8 cellular contexts compared by ENCODE assay signal in genomic region chr14:34139160-34140121, GRCh38.
DNase-seq lines count a peak whose midpoint lies in the region; FAIRE-seq and TF ChIP-seq lines count a peak whose summit lies in the region.
"Not testable (repeated sequence)": the region's sequence is repeated elsewhere in the genome, so short reads cannot be mapped to it uniquely, and the experiment has no call there.

No MANE protein-coding gene starts in this region.

- not testable (repeated sequence) for H3K9me3 ChIP-seq in MG63; small intestine (ENCODE audit: control insufficient read depth, low read depth)

- not testable (repeated sequence) for TF ChIP-seq CTCF in choroid plexus epithelial cell (conservative IDR thresholded peaks at IDR 0.05; ENCODE audit: low read depth, low read length)

- H4K8ac ChIP-seq in mesendoderm (ENCODE audit: low read depth, low read length), result not testable (repeated sequence)

- H4K5ac ChIP-seq in mesendoderm (ENCODE audit: low read length), result not testable (repeated sequence)

- not testable (repeated sequence) for H3K9ac ChIP-seq in mesendoderm (ENCODE audit: low read length)

- not testable (repeated sequence) for FAIRE-seq in small intestine (lab: Jason Lieb, UNC)

- not testable (repeated sequence) for H2BK5ac ChIP-seq in mesendoderm (ENCODE audit: low read length)

- H3K18ac ChIP-seq in mesendoderm (ENCODE audit: low read length), result not testable (repeated sequence)

- H2BK120ac ChIP-seq in mesendoderm (ENCODE audit: low read depth, low read length), result not testable (repeated sequence)

- H3K79me1 ChIP-seq in mesendoderm (ENCODE audit: low read length), result not testable (repeated sequence)

- H3K4me3 ChIP-seq in MG63; choroid plexus epithelial cell (ENCODE audit: low read depth, low read length); mesendoderm (ENCODE audit: low read length); small intestine (ENCODE audit: low read depth in 1 of 2, low read length in 2 of 2): not testable (repeated sequence)

- not testable (repeated sequence) for H3K79me2 ChIP-seq in mesendoderm (ENCODE audit: control insufficient read depth, insufficient read depth, low read length)

- H3K23ac ChIP-seq in mesendoderm (ENCODE audit: low read length), result not testable (repeated sequence)

- H3K27me3 ChIP-seq in MG63; mesendoderm (ENCODE audit: insufficient read depth, low read length, poor library complexity); small intestine (ENCODE audit: control insufficient read depth in 2 of 2, insufficient read depth in 2 of 2, low read length in 2 of 2): not testable (repeated sequence)

- H3K56ac ChIP-seq in mesendoderm (ENCODE audit: low read length), result not testable (repeated sequence)

- WGBS in mesendoderm (ENCODE audit: extremely low coverage, insufficient coverage, low lambda C conversion rate), result no CpG with 5 or more reads among the region's 13 CpGs
- 39 to 60% (median 54%) methylated on average over 13 of the region's 13 CpGs for WGBS in small intestine, 3 donors

- H2AK5ac ChIP-seq in mesendoderm (ENCODE audit: low read length), result not testable (repeated sequence)

- not testable (repeated sequence) for H3K4me1 ChIP-seq in mesendoderm (ENCODE audit: control insufficient read depth, low read depth, low read length); small intestine (ENCODE audit: control insufficient read depth in 2 of 2, insufficient read depth in 1 of 2, low read depth in 1 of 2, low read length in 1 of 2)

- H3K4me2 ChIP-seq in mesendoderm (ENCODE audit: low read length), result not testable (repeated sequence)

- H3K27ac ChIP-seq in mesendoderm (ENCODE audit: low read depth, low read length); small intestine (ENCODE audit: low read depth in 1 of 2, low read length in 1 of 2): not testable (repeated sequence)

- not testable (repeated sequence) for H3K4ac ChIP-seq in mesendoderm (ENCODE audit: low read depth, low read length)

- intact Hi-C loops in cardiac septum (cut with DNase I), result not testable (repeated sequence)

- in situ Hi-C loops in SK-MEL-5 (cut with HindIII; ENCODE audit: low pct_unique_long_range_greater_than_20kb, low sequenced_read_pairs), result not testable (repeated sequence)

- DNase-seq in DMS 273 treated with DMSO at 0.1 percent for 48 hours (lab: John Stamatoyannopoulos, UW), result peak; percentile 1
- peak; percentile 66 for DNase-seq in MG63
- DNase-seq in NCI-H345 treated with DMSO at 0.1 percent for 48 hours (lab: John Stamatoyannopoulos, UW; ENCODE audit: unreplicated experiment), result peak; percentile 65
- DNase-seq in SK-MEL-5 (ENCODE audit: low read depth, low spot score), result peak; percentile 43
- peak; percentile 17 for DNase-seq in choroid plexus epithelial cell (ENCODE audit: low read depth)
- DNase-seq in cardiac septum (ENCODE audit: low spot score), result peak; percentile 80
- peak; percentile 67 for DNase-seq in mesendoderm
- peak; percentile 79 for DNase-seq in small intestine

- H2BK15ac ChIP-seq in mesendoderm (replicated peaks; ENCODE audit: low read depth), result not testable (repeated sequence)

- H3K36me3 ChIP-seq in MG63; mesendoderm (ENCODE audit: control insufficient read depth, insufficient read depth, low read length); small intestine (ENCODE audit: control insufficient read depth in 2 of 2, insufficient read depth in 2 of 2, low read length in 2 of 2): not testable (repeated sequence)

Comparison
In these comparisons a context has a peak if more than half of its experiments do, and no peak if none do; other contexts are left out.
1. DNase-seq: peak in every context shown above with its lines; median percentile 80 in cardiac septum; 79 in small intestine; 67 in mesendoderm; 66 in MG63; 65 in NCI-H345 treated with DMSO at 0.1 percent for 48 hours; 43 in SK-MEL-5; 17 in choroid plexus epithelial cell; 1 in DMS 273 treated with DMSO at 0.1 percent for 48 hours.